23 cellular contexts compared by ENCODE assay signal in genomic region chr13:111926501-111927180, GRCh38.
"Had no signal": no experiment of that assay in that cellular context is flagged by ENCODE, and none has a peak within 500 bp of the region (broad histone marks: within the 10 kb centered on the region; RNA-seq: fewer than 3 reads in every experiment).

No MANE protein-coding gene starts in this region.

- H3K9me3 Mint-ChIP-seq: activated naive CD8-positive, alpha-beta T cell treated with anti-CD3 and anti-CD28 coated beads, Interleukin-2, amount 10 ng/mL, durations not matched to agents 7 days and 5 days; central memory CD8-positive, alpha-beta T cell had no signal

- H3K36me3 Mint-ChIP-seq: activated naive CD8-positive, alpha-beta T cell treated with anti-CD3 and anti-CD28 coated beads, Interleukin-2, amount 10 ng/mL, durations not matched to agents 7 days and 5 days; memory B cell; stimulated activated memory B cell treated with anti-CD40 and anti-IgM and Interleukin-4, amounts not matched to agents 10 μg/mL and 1 μg/mL and 100 μg/mL, for 72 hours had no signal

- H3K36me3 ChIP-seq: breast epithelium, colonic mucosa, gastroesophageal sphincter had no signal

- H3K4me1 Mint-ChIP-seq: activated naive CD8-positive, alpha-beta T cell treated with anti-CD3 and anti-CD28 coated beads, Interleukin-2, amount 10 ng/mL, durations not matched to agents 7 days and 5 days; central memory CD8-positive, alpha-beta T cell; memory B cell; stimulated activated memory B cell treated with anti-CD40 and anti-IgM and Interleukin-4, amounts not matched to agents 10 μg/mL and 1 μg/mL and 100 μg/mL, for 72 hours had no signal

- H3K27ac Mint-ChIP-seq: activated naive CD4-positive, alpha-beta T cell treated with anti-CD3 and anti-CD28 coated beads for 36 hours; activated naive CD8-positive, alpha-beta T cell treated with anti-CD3 and anti-CD28 coated beads, Interleukin-2, amount 10 ng/mL, durations not matched to agents 7 days and 5 days; activated T-helper 2 cell treated with anti-CD3 and anti-CD28 coated beads, Interferon-gamma antibody, Interleukin-2, Interleukin-4, amounts not matched to agents 10 μg/mL and 5 μg/mL and 100 μg/mL, durations not matched to agents 14 hours and 24 hours and 36 hours; memory B cell; nephron progenitor cell; stimulated activated memory B cell treated with anti-CD40 and anti-IgM and Interleukin-4, amounts not matched to agents 10 μg/mL and 1 μg/mL and 100 μg/mL, for 72 hours; WTC11 had no signal

- H3K4me3 Mint-ChIP-seq: activated naive CD4-positive, alpha-beta T cell treated with anti-CD3 and anti-CD28 coated beads for 36 hours; activated naive CD8-positive, alpha-beta T cell treated with anti-CD3 and anti-CD28 coated beads, Interleukin-2, amount 10 ng/mL, durations not matched to agents 7 days and 5 days; activated T-cell treated with anti-CD3 and anti-CD28 coated beads, Interleukin-2, amount 50 U/mL, for 4 hours; central memory CD8-positive, alpha-beta T cell; memory B cell; nephron progenitor cell; stimulated activated memory B cell treated with anti-CD40 and anti-IgM and Interleukin-4, amounts not matched to agents 10 μg/mL and 1 μg/mL and 100 μg/mL, for 72 hours; WTC11 had no signal

- H3K27me3 ChIP-seq: colonic mucosa, testis had no signal

- DNase-seq: activated CD8-positive, alpha-beta memory T cell treated with anti-CD3 and anti-CD28 coated beads for 24 hours; activated CD8-positive, alpha-beta memory T cell treated with anti-CD3 and anti-CD28 coated beads, Interleukin-2, amount 50 U/mL, for 48 hours; activated naive CD4-positive, alpha-beta T cell treated with anti-CD3 and anti-CD28 coated beads for 36 hours; activated naive CD8-positive, alpha-beta T cell treated with anti-CD3 and anti-CD28 coated beads, Interleukin-2, amount 10 ng/mL, durations not matched to agents 7 days and 5 days; activated T-cell treated with anti-CD3 and anti-CD28 coated beads, Interleukin-2, amount 50 U/mL, for 4 hours; amniotic stem cell; colonic mucosa; hypothalamus; mucosa of descending colon; nephron progenitor cell; nucleus accumbens; small intestine; stimulated activated CD4-positive, alpha-beta T cell treated with anti-CD3 and anti-CD28 coated beads, Interleukin-15, amount 100 ng/mL, for 24 hours; T-helper 9 cell; testis; trophoblast cell had no signal

- H3K4me3 ChIP-seq: breast epithelium, colonic mucosa, gastroesophageal sphincter, mucosa of descending colon, testis had no signal

- H3K27me3 Mint-ChIP-seq: activated naive CD8-positive, alpha-beta T cell treated with anti-CD3 and anti-CD28 coated beads, Interleukin-2, amount 10 ng/mL, durations not matched to agents 7 days and 5 days; central memory CD8-positive, alpha-beta T cell; stimulated activated memory B cell treated with anti-CD40 and anti-IgM and Interleukin-4, amounts not matched to agents 10 μg/mL and 1 μg/mL and 100 μg/mL, for 72 hours had no signal

- H3K27ac ChIP-seq: breast epithelium, colonic mucosa, gastroesophageal sphincter, testis had no signal

- H3K9me3 ChIP-seq: colonic mucosa, testis had no signal

- H3K4me1 ChIP-seq: breast epithelium, colonic mucosa, gastroesophageal sphincter, testis had no signal
